8 cellular contexts compared by ENCODE assay signal in the genomic region with DNA sequence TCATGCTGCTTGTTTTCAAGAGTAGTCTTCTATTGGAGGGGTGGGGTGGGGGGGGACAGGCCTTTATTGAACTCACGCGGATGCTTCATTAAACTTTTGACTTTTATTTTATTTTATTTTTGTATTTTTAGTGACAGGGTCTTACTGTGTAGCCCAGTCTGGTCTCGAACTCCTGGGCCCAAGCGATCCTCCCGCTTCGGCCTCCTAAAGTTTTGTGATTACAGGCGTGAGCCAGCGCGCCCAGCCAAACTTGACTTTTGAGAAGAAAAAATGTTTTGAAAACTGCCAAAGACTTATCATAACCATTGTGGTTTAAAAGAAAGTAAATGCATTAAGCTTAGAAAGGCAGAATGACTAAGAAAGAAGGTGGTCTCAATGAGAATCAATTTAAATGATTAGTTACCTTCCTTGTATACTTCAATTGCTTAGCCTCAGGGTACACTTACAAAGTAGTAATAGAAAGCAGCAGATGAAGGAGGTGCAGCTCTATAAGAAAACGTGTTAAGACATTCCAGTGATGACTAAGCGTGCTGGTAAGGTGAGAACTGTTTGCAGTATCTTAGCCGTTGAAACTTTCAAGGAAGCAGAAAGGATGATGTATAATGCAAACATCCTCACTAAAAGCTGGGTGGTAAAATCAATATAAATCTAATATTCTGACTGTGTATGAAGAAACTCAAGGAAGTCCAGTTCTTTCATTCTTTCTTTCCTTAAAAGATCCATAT. TPM values are rescaled to one million over a fixed set of nuclear protein-coding genes. Genes with fewer than 3 reads are reported as not detected.
DNase-seq lines count a peak whose midpoint lies in the region; ATAC-seq and TF ChIP-seq lines count a peak whose summit lies in the region.

No MANE protein-coding gene starts in this region.

- no peaks in the 10 kb centered on the region for H3K36me3 ChIP-seq in kidney epithelial cell (ENCODE audit: control insufficient read depth, insufficient read depth, low read length)

- 0 out of 2 replicates have a peak, but pooled peaks cover 5% of the 10 kb centered on the region for H3K36me3 Mint-ChIP-seq in HFFc6 (ENCODE audit: low read depth)
- no peaks in the 10 kb centered on the region for H3K36me3 Mint-ChIP-seq in activated naive CD8-positive, alpha-beta T cell
- H3K36me3 Mint-ChIP-seq in type B pancreatic cell, result no peaks in the 10 kb centered on the region

- DNase-seq in AML-193 (lab: John Stamatoyannopoulos, UW) (peak; percentile 25 to 44), HFFc6 (peak; percentile 65), kidney epithelial cell (ENCODE audit: low read depth) (peak; percentile 73), type B pancreatic cell (ENCODE audit: extremely low spot score, unreplicated experiment) (no peak), ecto neural progenitor cell (ENCODE audit: low spot score) (no peak)

- no peaks in the 10 kb centered on the region for H3K9me3 Mint-ChIP-seq in HFFc6
- no peaks in the 10 kb centered on the region for H3K9me3 Mint-ChIP-seq in activated naive CD8-positive, alpha-beta T cell (ENCODE audit: low read depth)
- no peaks in the 10 kb centered on the region for H3K9me3 Mint-ChIP-seq in type B pancreatic cell

- ATAC-seq in HG03342 (IDR thresholded peaks at IDR 0.05; ENCODE audit: unreplicated experiment), result no peak
- no peak for ATAC-seq in HG03457 (IDR thresholded peaks at IDR 0.05; ENCODE audit: unreplicated experiment)

- H3K27ac Mint-ChIP-seq in HFFc6 (peak overlapping the region; percentile 98), type B pancreatic cell (peak overlapping the region; percentile 100)
- peak overlapping the region; percentile 95 for H3K27ac Mint-ChIP-seq in activated naive CD8-positive, alpha-beta T cell

- H3K27me3 Mint-ChIP-seq in HFFc6 (ENCODE audit: insufficient read depth), result no peaks in the 10 kb centered on the region; the same call in 1 of the 2 replicates
- H3K27me3 Mint-ChIP-seq in activated naive CD8-positive, alpha-beta T cell, result no peaks in the 10 kb centered on the region
- peaks cover 19% of the 10 kb centered on the region for H3K27me3 Mint-ChIP-seq in type B pancreatic cell

- H3K4me1 Mint-ChIP-seq in HFFc6 (ENCODE audit: low read depth) (peaks cover 30% of the 10 kb centered on the region), type B pancreatic cell (ENCODE audit: unreplicated experiment) (peaks cover 24% of the 10 kb centered on the region)
- peaks cover 43% of the 10 kb centered on the region for H3K4me1 Mint-ChIP-seq in activated naive CD8-positive, alpha-beta T cell (ENCODE audit: low read depth)

- H3K27me3 ChIP-seq in kidney epithelial cell (ENCODE audit: control insufficient read depth, insufficient read depth, low read length), result no peaks in the 10 kb centered on the region

- TF ChIP-seq CTCF in HFFc6 (IDR thresholded peaks at IDR 0.05) (no peak), kidney epithelial cell (IDR thresholded peaks at IDR 0.05; ENCODE audit: insufficient read depth, low read length, poor library complexity, severe bottlenecking) (no peak), type B pancreatic cell (conservative IDR thresholded peaks at IDR 0.05) (no peak)

- peak overlapping the region; percentile 92 for H3K4me3 ChIP-seq in kidney epithelial cell (ENCODE audit: low read depth, low read length)

- H3K4me3 Mint-ChIP-seq in HFFc6, result peak overlapping the region; percentile 94
- H3K4me3 Mint-ChIP-seq in activated naive CD8-positive, alpha-beta T cell, result peak overlapping the region; percentile 96
- H3K4me3 Mint-ChIP-seq in type B pancreatic cell, result peak overlapping the region; percentile 99

RNA-seq across cellular contexts. Expression of a gene that starts 1.2 kb away (rescaled TPM):
- total RNA-seq in HFFc6 (2021; fragmentation: NEBNext Ultra II Directional; extraction: Animal tissue kit (Norgen Biotek cat#: 25700)), result 100 to 1,000 TPM; 168 to 196 (median 182) TPM
- 152 and 163 TPM in 2 replicates for total RNA-seq in kidney epithelial cell
- 120 and 165 TPM in 2 replicates for total RNA-seq in type B pancreatic cell (ENCODE audit: low replicate concordance)

RNA-seq across cellular contexts. Expression of a gene that starts 10.0 kb away (rescaled TPM):
- 1 to 10 TPM; 6.2 to 9.0 (median 7.2) TPM for total RNA-seq in HFFc6 (2021; fragmentation: NEBNext Ultra II Directional; extraction: Animal tissue kit (Norgen Biotek cat#: 25700))
- 7.2 and 8.6 TPM in 2 replicates for total RNA-seq in kidney epithelial cell
- 6.9 and 7.7 TPM in 2 replicates for total RNA-seq in type B pancreatic cell (ENCODE audit: low replicate concordance)

RNA-seq across cellular contexts. Expression of a gene that starts 27.7 kb away (rescaled TPM):
- not detected for total RNA-seq in HFFc6 (2021; fragmentation: NEBNext Ultra II Directional; extraction: Animal tissue kit (Norgen Biotek cat#: 25700))
- total RNA-seq in kidney epithelial cell (not detected in 2 replicates), type B pancreatic cell (ENCODE audit: low replicate concordance) (not detected in 2 replicates)

RNA-seq across cellular contexts. Expression of a gene that starts 50.9 kb away (rescaled TPM):
- total RNA-seq in HFFc6 (2021; fragmentation: NEBNext Ultra II Directional; extraction: Animal tissue kit (Norgen Biotek cat#: 25700)), result under 1 TPM in 4 of 6 experiments, not detected in 2; 0.13 to 0.34 (median 0.25) TPM
- not detected in 2 replicates for total RNA-seq in kidney epithelial cell
- not detected in 2 replicates for total RNA-seq in type B pancreatic cell (ENCODE audit: low replicate concordance)

Comparison
In these comparisons a context has a peak if more than half of its experiments do, and no peak if none do; other contexts are left out.
1. DNase-seq: peak in AML-193 (2 of 2), HFFc6 (single experiment) and kidney epithelial cell (single experiment); none in type B pancreatic cell (single experiment) and ecto neural progenitor cell (single experiment).
2. Peak in every context shown above with its lines, with median percentiles within 50 percentile points of each other: H3K27ac Mint-ChIP-seq and H3K4me3 Mint-ChIP-seq.